Comparison of ENCODE assay signal across 1 cellular context in the genomic region with DNA sequence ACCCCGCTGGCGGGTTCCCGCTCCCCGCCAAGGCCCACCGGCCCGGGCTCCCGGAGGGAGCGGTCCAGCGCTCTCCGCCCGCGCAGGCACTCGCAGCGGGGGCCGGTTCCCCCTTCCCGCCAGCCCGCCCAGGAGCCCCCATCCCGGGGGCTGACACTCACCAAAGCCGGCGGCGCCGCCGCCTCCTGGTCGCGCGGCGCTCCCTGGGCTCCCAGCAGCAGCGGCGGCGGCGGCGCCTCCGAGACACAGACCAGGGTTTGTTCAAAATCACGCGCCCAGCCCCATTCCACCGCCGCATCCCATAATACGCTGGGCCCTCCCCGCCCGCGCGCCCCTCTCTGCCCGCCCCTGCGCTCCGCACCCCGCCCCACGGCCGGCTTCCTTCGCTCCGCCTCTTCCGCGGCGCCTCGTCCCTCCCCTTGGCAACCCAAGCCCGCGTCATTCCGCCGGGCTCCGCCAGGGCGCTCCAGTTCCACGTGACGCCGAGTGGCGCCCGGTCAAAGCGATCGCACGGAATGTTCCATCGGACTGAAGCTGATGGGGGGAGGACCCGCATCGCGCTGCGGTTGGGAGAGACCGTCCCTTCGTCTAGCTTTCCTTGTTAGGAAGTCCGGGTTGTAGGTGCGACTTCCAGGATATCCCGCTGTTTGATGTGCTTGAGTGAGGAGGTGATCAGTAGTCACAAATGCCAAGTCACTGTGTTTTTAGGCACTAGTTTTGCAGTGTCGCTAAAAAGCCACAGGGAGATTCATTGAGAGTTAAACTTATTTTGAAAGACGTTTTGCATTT.
TF ChIP-seq lines count a peak whose summit lies in the region.

No MANE protein-coding gene starts in this region.

TF ChIP-seq in GM12878, 131 proteins besides CTCF, POLR2A, EP300 and RAD21 (continued from another document and continues in another):
- TF ChIP-seq ZNF207 (IDR thresholded peaks at IDR 0.05; ENCODE audit: borderline replicate concordance) (0 out of 2 replicates have a peak, but pooled peaks have one; percentile 29), RBBP5 (conservative IDR thresholded peaks at IDR 0.05) (no peak; the same call in 1 of the 2 replicates), DPF2 (IDR thresholded peaks at IDR 0.05) (peak; percentile 9), NR2F1 (conservative IDR thresholded peaks at IDR 0.05) (peak; percentile 42; the same call in 1 of the 2 replicates), IRF4 (IDR thresholded peaks at IDR 0.05; ENCODE audit: low read depth, low read length) (0 out of 2 replicates have a peak, but pooled peaks have one; percentile 44), TCF3 (IDR thresholded peaks at IDR 0.05; ENCODE audit: borderline replicate concordance, insufficient read depth, low read depth, low read length) (no peak), FOXK2 (IDR thresholded peaks at IDR 0.05) (peak; percentile 96), STAT3 (IDR thresholded peaks at IDR 0.05; ENCODE audit: low read depth, low read length) (0 out of 2 replicates have a peak, but pooled peaks have one; percentile 57), SRF (IDR thresholded peaks at IDR 0.05; ENCODE audit: low read depth in 2 of 2, low read length in 2 of 2) (peak in 1 of 2 experiments; percentile 66; a peak in 2 of 4 replicates), POU2F2 (IDR thresholded peaks at IDR 0.05; ENCODE audit: borderline replicate concordance, low read depth, low read length) (peak; percentile 57; the same call in 1 of the 3 replicates), EED (IDR thresholded peaks at IDR 0.05; ENCODE audit: low read depth) (peak; percentile 73), TAF1 (IDR thresholded peaks at IDR 0.05; ENCODE audit: borderline replicate concordance, low read depth, low read length) (peak; percentile 51; the same call in 1 of the 2 replicates), FOXM1 (IDR thresholded peaks at IDR 0.05; ENCODE audit: low read depth, low read length) (peak; percentile 62; the same call in 1 of the 2 replicates), IKZF1 (conservative IDR thresholded peaks at IDR 0.05) (peak; percentile 85), RAD51 (IDR thresholded peaks at IDR 0.05) (peak; percentile 90), NFIC (IDR thresholded peaks at IDR 0.05; ENCODE audit: low read depth, low read length) (peak; percentile 63; the same call in 1 of the 2 replicates), CHD2 (IDR thresholded peaks at IDR 0.05; ENCODE audit: borderline replicate concordance, low read depth, low read length) (peak; percentile 66; the same call in 1 of the 2 replicates), STAT1 (conservative IDR thresholded peaks at IDR 0.05) (no peak), CBFB (IDR thresholded peaks at IDR 0.05; ENCODE audit: low read depth) (peak; percentile 93), MEF2B (IDR thresholded peaks at IDR 0.05; ENCODE audit: partially characterized antibody, poor library complexity, severe bottlenecking) (peak; percentile 60), YY1 (IDR thresholded peaks at IDR 0.05; ENCODE audit: low read depth, low read length) (no peak; the same call in 1 of the 2 replicates), SPI1 (IDR thresholded peaks at IDR 0.05; ENCODE audit: borderline replicate concordance, insufficient read depth, low read depth, low read length) (no peak), JUND (IDR thresholded peaks at IDR 0.05; ENCODE audit: low read depth, low read length) (peak; percentile 97), PML (IDR thresholded peaks at IDR 0.05; ENCODE audit: low read length) (0 out of 2 replicates have a peak, but pooled peaks have one; percentile 68), LARP7 (IDR thresholded peaks at IDR 0.05) (peak; percentile 5), ZNF274 (IDR thresholded peaks at IDR 0.05; ENCODE audit: insufficient read depth, insufficient read length) (no peak), SREBF1 (IDR thresholded peaks at IDR 0.05; ENCODE audit: low read length) (peak; percentile 92), WRNIP1 (IDR thresholded peaks at IDR 0.05; ENCODE audit: borderline replicate concordance, low read depth, low read length) (peak; percentile 63; the same call in 1 of the 2 replicates), PAX8 (IDR thresholded peaks at IDR 0.05) (no peak), TCF12 (IDR thresholded peaks at IDR 0.05; ENCODE audit: low read depth, low read length) (no peak), MTA2 (IDR thresholded peaks at IDR 0.05; ENCODE audit: low read depth) (peak; percentile 30; the same call in 1 of the 2 replicates), NBN (IDR thresholded peaks at IDR 0.05) (peak; percentile 93), KLF5 (IDR thresholded peaks at IDR 0.05; ENCODE audit: partially characterized antibody) (peak; percentile 98), ATF7 (IDR thresholded peaks at IDR 0.05; ENCODE audit: low read depth) (peak; percentile 98), SIX5 (IDR thresholded peaks at IDR 0.05; ENCODE audit: low read depth, low read length, severe bottlenecking) (no peak)
- TF ChIP-seq, protein P1, sequence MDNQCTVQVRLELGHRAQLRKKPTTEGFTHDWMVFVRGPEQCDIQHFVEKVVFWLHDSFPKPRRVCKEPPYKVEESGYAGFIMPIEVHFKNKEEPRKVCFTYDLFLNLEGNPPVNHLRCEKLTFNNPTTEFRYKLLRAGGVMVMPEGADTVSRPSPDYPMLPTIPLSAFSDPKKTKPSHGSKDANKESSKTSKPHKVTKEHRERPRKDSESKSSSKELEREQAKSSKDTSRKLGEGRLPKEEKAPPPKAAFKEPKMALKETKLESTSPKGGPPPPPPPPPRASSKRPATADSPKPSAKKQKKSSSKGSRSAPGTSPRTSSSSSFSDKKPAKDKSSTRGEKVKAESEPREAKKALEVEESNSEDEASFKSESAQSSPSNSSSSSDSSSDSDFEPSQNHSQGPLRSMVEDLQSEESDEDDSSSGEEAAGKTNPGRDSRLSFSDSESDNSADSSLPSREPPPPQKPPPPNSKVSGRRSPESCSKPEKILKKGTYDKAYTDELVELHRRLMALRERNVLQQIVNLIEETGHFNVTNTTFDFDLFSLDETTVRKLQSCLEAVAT (IDR thresholded peaks at IDR 0.05) = peak; percentile 95
- TF ChIP-seq, protein P2, sequence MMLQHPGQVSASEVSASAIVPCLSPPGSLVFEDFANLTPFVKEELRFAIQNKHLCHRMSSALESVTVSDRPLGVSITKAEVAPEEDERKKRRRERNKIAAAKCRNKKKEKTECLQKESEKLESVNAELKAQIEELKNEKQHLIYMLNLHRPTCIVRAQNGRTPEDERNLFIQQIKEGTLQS (IDR thresholded peaks at IDR 0.05; ENCODE audit: borderline replicate concordance, extremely low read depth, low read depth, low read length) = peak; percentile 55; the same call in 1 of the 2 replicates
- TF ChIP-seq, protein P3, sequence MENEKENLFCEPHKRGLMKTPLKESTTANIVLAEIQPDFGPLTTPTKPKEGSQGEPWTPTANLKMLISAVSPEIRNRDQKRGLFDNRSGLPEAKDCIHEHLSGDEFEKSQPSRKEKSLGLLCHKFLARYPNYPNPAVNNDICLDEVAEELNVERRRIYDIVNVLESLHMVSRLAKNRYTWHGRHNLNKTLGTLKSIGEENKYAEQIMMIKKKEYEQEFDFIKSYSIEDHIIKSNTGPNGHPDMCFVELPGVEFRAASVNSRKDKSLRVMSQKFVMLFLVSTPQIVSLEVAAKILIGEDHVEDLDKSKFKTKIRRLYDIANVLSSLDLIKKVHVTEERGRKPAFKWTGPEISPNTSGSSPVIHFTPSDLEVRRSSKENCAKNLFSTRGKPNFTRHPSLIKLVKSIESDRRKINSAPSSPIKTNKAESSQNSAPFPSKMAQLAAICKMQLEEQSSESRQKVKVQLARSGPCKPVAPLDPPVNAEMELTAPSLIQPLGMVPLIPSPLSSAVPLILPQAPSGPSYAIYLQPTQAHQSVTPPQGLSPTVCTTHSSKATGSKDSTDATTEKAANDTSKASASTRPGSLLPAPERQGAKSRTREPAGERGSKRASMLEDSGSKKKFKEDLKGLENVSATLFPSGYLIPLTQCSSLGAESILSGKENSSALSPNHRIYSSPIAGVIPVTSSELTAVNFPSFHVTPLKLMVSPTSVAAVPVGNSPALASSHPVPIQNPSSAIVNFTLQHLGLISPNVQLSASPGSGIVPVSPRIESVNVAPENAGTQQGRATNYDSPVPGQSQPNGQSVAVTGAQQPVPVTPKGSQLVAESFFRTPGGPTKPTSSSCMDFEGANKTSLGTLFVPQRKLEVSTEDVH (IDR thresholded peaks at IDR 0.05; ENCODE audit: low read depth, partially characterized antibody) = peak; percentile 57
- TF ChIP-seq, protein P4, sequence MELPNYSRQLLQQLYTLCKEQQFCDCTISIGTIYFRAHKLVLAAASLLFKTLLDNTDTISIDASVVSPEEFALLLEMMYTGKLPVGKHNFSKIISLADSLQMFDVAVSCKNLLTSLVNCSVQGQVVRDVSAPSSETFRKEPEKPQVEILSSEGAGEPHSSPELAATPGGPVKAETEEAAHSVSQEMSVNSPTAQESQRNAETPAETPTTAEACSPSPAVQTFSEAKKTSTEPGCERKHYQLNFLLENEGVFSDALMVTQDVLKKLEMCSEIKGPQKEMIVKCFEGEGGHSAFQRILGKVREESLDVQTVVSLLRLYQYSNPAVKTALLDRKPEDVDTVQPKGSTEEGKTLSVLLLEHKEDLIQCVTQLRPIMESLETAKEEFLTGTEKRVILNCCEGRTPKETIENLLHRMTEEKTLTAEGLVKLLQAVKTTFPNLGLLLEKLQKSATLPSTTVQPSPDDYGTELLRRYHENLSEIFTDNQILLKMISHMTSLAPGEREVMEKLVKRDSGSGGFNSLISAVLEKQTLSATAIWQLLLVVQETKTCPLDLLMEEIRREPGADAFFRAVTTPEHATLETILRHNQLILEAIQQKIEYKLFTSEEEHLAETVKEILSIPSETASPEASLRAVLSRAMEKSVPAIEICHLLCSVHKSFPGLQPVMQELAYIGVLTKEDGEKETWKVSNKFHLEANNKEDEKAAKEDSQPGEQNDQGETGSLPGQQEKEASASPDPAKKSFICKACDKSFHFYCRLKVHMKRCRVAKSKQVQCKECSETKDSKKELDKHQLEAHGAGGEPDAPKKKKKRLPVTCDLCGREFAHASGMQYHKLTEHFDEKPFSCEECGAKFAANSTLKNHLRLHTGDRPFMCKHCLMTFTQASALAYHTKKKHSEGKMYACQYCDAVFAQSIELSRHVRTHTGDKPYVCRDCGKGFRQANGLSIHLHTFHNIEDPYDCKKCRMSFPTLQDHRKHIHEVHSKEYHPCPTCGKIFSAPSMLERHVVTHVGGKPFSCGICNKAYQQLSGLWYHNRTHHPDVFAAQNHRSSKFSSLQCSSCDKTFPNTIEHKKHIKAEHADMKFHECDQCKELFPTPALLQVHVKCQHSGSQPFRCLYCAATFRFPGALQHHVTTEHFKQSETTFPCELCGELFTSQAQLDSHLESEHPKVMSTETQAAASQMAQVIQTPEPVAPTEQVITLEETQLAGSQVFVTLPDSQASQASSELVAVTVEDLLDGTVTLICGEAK (IDR thresholded peaks at IDR 0.05; ENCODE audit: borderline replicate concordance) = peak; percentile 60; the same call in 1 of the 2 replicates
- TF ChIP-seq, protein P5, sequence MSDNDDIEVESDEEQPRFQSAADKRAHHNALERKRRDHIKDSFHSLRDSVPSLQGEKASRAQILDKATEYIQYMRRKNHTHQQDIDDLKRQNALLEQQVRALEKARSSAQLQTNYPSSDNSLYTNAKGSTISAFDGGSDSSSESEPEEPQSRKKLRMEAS (IDR thresholded peaks at IDR 0.05; ENCODE audit: low read depth, low read length) = peak; percentile 96
- TF ChIP-seq, protein P6, sequence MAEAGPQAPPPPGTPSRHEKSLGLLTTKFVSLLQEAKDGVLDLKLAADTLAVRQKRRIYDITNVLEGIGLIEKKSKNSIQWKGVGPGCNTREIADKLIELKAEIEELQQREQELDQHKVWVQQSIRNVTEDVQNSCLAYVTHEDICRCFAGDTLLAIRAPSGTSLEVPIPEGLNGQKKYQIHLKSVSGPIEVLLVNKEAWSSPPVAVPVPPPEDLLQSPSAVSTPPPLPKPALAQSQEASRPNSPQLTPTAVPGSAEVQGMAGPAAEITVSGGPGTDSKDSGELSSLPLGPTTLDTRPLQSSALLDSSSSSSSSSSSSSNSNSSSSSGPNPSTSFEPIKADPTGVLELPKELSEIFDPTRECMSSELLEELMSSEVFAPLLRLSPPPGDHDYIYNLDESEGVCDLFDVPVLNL (IDR thresholded peaks at IDR 0.05; ENCODE audit: low read depth, low read length) = peak; percentile 93
- TF ChIP-seq, protein P7, sequence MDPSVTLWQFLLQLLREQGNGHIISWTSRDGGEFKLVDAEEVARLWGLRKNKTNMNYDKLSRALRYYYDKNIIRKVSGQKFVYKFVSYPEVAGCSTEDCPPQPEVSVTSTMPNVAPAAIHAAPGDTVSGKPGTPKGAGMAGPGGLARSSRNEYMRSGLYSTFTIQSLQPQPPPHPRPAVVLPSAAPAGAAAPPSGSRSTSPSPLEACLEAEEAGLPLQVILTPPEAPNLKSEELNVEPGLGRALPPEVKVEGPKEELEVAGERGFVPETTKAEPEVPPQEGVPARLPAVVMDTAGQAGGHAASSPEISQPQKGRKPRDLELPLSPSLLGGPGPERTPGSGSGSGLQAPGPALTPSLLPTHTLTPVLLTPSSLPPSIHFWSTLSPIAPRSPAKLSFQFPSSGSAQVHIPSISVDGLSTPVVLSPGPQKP (IDR thresholded peaks at IDR 0.05; ENCODE audit: low read depth, low read length) = peak; percentile 26; the same call in 1 of the 2 replicates
- TF ChIP-seq, protein P8, sequence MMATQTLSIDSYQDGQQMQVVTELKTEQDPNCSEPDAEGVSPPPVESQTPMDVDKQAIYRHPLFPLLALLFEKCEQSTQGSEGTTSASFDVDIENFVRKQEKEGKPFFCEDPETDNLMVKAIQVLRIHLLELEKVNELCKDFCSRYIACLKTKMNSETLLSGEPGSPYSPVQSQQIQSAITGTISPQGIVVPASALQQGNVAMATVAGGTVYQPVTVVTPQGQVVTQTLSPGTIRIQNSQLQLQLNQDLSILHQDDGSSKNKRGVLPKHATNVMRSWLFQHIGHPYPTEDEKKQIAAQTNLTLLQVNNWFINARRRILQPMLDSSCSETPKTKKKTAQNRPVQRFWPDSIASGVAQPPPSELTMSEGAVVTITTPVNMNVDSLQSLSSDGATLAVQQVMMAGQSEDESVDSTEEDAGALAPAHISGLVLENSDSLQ (IDR thresholded peaks at IDR 0.05) = peak; percentile 64
- TF ChIP-seq, protein P9, sequence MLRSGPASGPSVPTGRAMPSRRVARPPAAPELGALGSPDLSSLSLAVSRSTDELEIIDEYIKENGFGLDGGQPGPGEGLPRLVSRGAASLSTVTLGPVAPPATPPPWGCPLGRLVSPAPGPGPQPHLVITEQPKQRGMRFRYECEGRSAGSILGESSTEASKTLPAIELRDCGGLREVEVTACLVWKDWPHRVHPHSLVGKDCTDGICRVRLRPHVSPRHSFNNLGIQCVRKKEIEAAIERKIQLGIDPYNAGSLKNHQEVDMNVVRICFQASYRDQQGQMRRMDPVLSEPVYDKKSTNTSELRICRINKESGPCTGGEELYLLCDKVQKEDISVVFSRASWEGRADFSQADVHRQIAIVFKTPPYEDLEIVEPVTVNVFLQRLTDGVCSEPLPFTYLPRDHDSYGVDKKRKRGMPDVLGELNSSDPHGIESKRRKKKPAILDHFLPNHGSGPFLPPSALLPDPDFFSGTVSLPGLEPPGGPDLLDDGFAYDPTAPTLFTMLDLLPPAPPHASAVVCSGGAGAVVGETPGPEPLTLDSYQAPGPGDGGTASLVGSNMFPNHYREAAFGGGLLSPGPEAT (IDR thresholded peaks at IDR 0.05; ENCODE audit: low read depth) = peak; percentile 87
